ENCODE assay signal across 8 cellular contexts in genomic region chr17:78421534-78422266, GRCh38. TPM values are rescaled to one million over a fixed set of nuclear protein-coding genes. Genes with fewer than 3 reads are reported as not detected.
A peak's percentile ranks its signal among the peaks of the same experiment; 100 is the strongest.
DNase-seq lines count a peak whose midpoint lies in the region; ATAC-seq and TF ChIP-seq lines count a peak whose summit lies in the region.

No MANE protein-coding gene starts in this region.

- peak overlapping the region in 6 of 7 donors; percentile 12 to 79 (median 54) for H3K27ac Mint-ChIP-seq in CD4-positive, alpha-beta memory T cell
- H3K27ac Mint-ChIP-seq in natural killer cell treated with Interleukin-12 subunit alpha and Interleukin-12 subunit beta and Interleukin-15 and Interleukin-18, amount 100 ng/mL, for 72 hours = peak overlapping the region; percentile 23 to 50

- H3K4me1 ChIP-seq in CD4-positive, alpha-beta memory T cell (ENCODE audit: insufficient read depth, low read length) = peaks cover 9% of the 10 kb centered on the region
- peaks cover 12% of the 10 kb centered on the region; the same call in 1 of the 2 replicates for H3K4me1 ChIP-seq in Panc1 (ENCODE audit: control insufficient read depth, insufficient read depth, low read length)

- H3K4me3 ChIP-seq in CD4-positive, alpha-beta memory T cell (ENCODE audit: low read length in 2 of 2) = no peak overlapping the region
- no peak overlapping the region for H3K4me3 ChIP-seq in Panc1 (ENCODE audit: low read depth in 2 of 2, low read length in 2 of 2)

- POLR2A ChIA-PET in CD4-positive, alpha-beta memory T cell (lab: Charles Lee; ENCODE audit: partially characterized antibody) = interaction anchor here (1.0 to 4.1 kb wide), 5 partner anchors 40 to 171 kb away, joined by 3 to 30 read pairs (median 5); partner anchors contain the start of gene SOCS3
- POLR2A ChIA-PET in Panc1 (lab: Charles Lee) = interaction anchor here (0.6 kb wide), 2 partner anchors 20 to 40 kb away, joined by 8 to 10 read pairs; no protein-coding TSS in a partner anchor

- H3K9me3 Mint-ChIP-seq in CD4-positive, alpha-beta memory T cell = no peaks in the 10 kb centered on the region
- no peaks in the 10 kb centered on the region for H3K9me3 Mint-ChIP-seq in activated T-cell treated with anti-CD3 and anti-CD28 coated beads, Interleukin-2, amount 50 U/mL, for 4 hours
- H3K9me3 Mint-ChIP-seq in natural killer cell treated with Interleukin-12 subunit alpha and Interleukin-12 subunit beta and Interleukin-15 and Interleukin-18, amount 100 ng/mL, for 72 hours = no peaks in the 10 kb centered on the region

- H3K27ac ChIP-seq in CD4-positive, alpha-beta memory T cell (ENCODE audit: low read depth, low read length) = no peak overlapping the region
- 0 out of 2 replicates have a peak overlapping the region, but pooled peaks have one; percentile 6 for H3K27ac ChIP-seq in Panc1 (ENCODE audit: low read length)

- no peaks in the 10 kb centered on the region for H3K9me3 ChIP-seq in CD4-positive, alpha-beta memory T cell (ENCODE audit: control insufficient read depth in 1 of 2, low read length in 2 of 2)
- no peaks in the 10 kb centered on the region for H3K9me3 ChIP-seq in Panc1 (ENCODE audit: control insufficient read depth, insufficient read depth, low read depth, low read length)

- BruUV-seq in Panc1 (replicated peaks; lab: Mats Ljungman, UMichigan) = no TSS peak

- peak; percentile 63 to 74 (median 64) for DNase-seq in CD4-positive, alpha-beta memory T cell
- DNase-seq in Panc1 (ENCODE audit: low read depth, low spot score) = peak; percentile 51
- DNase-seq in activated T-cell treated with anti-CD3 and anti-CD28 coated beads, Interleukin-2, amount 50 U/mL, for 4 hours = peak; percentile 72
- peak; percentile 65 for DNase-seq in fibroblast of gingiva (ENCODE audit: low read depth)
- DNase-seq in natural killer cell treated with Interleukin-12 subunit alpha and Interleukin-12 subunit beta and Interleukin-15 and Interleukin-18, amount 100 ng/mL, for 72 hours (ENCODE audit: low spot score) = peak; percentile 87
- peak; percentile 62 for DNase-seq in stimulated activated naive CD4-positive, alpha-beta T cell treated with Interleukin-2 at 50 U/mL for 16 hours (lab: John Stamatoyannopoulos, UW)

- ATAC-seq in HG03108 (IDR thresholded peaks at IDR 0.05; ENCODE audit: unreplicated experiment) = peak; percentile 50
- ATAC-seq in Panc1 = peak; percentile 88
- ATAC-seq in activated T-cell treated with anti-CD3 and anti-CD28 coated beads, Interleukin-2, amount 50 U/mL, for 4 hours = peak; percentile 84 to 85
- peak; percentile 83 to 86 for ATAC-seq in natural killer cell treated with Interleukin-12 subunit alpha and Interleukin-12 subunit beta and Interleukin-15 and Interleukin-18, amount 100 ng/mL, for 72 hours
- no peak for ATAC-seq in HG02973 (IDR thresholded peaks at IDR 0.05; ENCODE audit: unreplicated experiment)

- H3K27me3 ChIP-seq in CD4-positive, alpha-beta memory T cell (ENCODE audit: insufficient read depth, low read length) = no peaks in the 10 kb centered on the region
- H3K27me3 ChIP-seq in Panc1 (ENCODE audit: control insufficient read depth, insufficient read depth, low read length) = no peaks in the 10 kb centered on the region

- CTCF ChIA-PET in CD4-positive, alpha-beta memory T cell (lab: Charles Lee; ENCODE audit: partially characterized antibody) = interaction anchor here (0.9 to 8.7 kb wide), 28 partner anchors 9 to 337 kb away, joined by 3 to 87 read pairs (median 6); partner anchors contain the start of gene SOCS3
- CTCF ChIA-PET in Panc1 (lab: Charles Lee) = interaction anchor here (0.6 to 2.3 kb wide), 12 partner anchors 10 to 295 kb away, joined by 3 to 21 read pairs (median 4); no protein-coding TSS in a partner anchor

- peaks cover 10 to 21% (median 13%) of the 10 kb centered on the region in 4 donors for H3K4me1 Mint-ChIP-seq in CD4-positive, alpha-beta memory T cell
- H3K4me1 Mint-ChIP-seq in activated T-cell treated with anti-CD3 and anti-CD28 coated beads, Interleukin-2, amount 50 U/mL, for 4 hours (ENCODE audit: low read depth) = peaks cover 25% of the 10 kb centered on the region
- peaks cover 26 to 30% of the 10 kb centered on the region in 2 donors for H3K4me1 Mint-ChIP-seq in natural killer cell treated with Interleukin-12 subunit alpha and Interleukin-12 subunit beta and Interleukin-15 and Interleukin-18, amount 100 ng/mL, for 72 hours (ENCODE audit: low read depth in 2 of 2)

- peaks cover 70% of the 10 kb centered on the region for H3K36me3 ChIP-seq in CD4-positive, alpha-beta memory T cell (ENCODE audit: insufficient read depth, low read length)
- no peaks in the 10 kb centered on the region; the same call in none of the 2 replicates for H3K36me3 ChIP-seq in Panc1 (ENCODE audit: control insufficient read depth, insufficient read depth, low read length)

- in situ Hi-C loops in Panc1 (cut with HindIII; ENCODE audit: low pct_unique_long_range_greater_than_20kb, low sequenced_read_pairs) = no loop called here

- H3K36me3 Mint-ChIP-seq in CD4-positive, alpha-beta memory T cell = peaks cover 34 to 61% of the 10 kb centered on the region in 2 donors
- H3K36me3 Mint-ChIP-seq in activated T-cell treated with anti-CD3 and anti-CD28 coated beads, Interleukin-2, amount 50 U/mL, for 4 hours (ENCODE audit: insufficient read depth) = peaks cover 29% of the 10 kb centered on the region
- peaks cover 14% of the 10 kb centered on the region for H3K36me3 Mint-ChIP-seq in natural killer cell treated with Interleukin-12 subunit alpha and Interleukin-12 subunit beta and Interleukin-15 and Interleukin-18, amount 100 ng/mL, for 72 hours

- TF ChIP-seq CTCF in Panc1 (IDR thresholded peaks at IDR 0.05) = peak; percentile 99

- intact Hi-C loops in CD4-positive, alpha-beta memory T cell (cut with micrococcal nuclease) = loop anchor here (1.0 to 5.0 kb wide), 4 partner anchors 39 to 170 kb away; partner anchors contain the start of gene SOCS3
- intact Hi-C loops in Panc1 (cut with micrococcal nuclease; ENCODE audit: unreplicated experiment) = loop anchor here (2.0 to 10.0 kb wide), 3 partner anchors 61 to 169 kb away; partner anchors contain the start of gene SOCS3

- no peaks in the 10 kb centered on the region for H3K27me3 Mint-ChIP-seq in CD4-positive, alpha-beta memory T cell
- H3K27me3 Mint-ChIP-seq in activated T-cell treated with anti-CD3 and anti-CD28 coated beads, Interleukin-2, amount 50 U/mL, for 4 hours (ENCODE audit: low read depth) = no peaks in the 10 kb centered on the region
- no peaks in the 10 kb centered on the region for H3K27me3 Mint-ChIP-seq in natural killer cell treated with Interleukin-12 subunit alpha and Interleukin-12 subunit beta and Interleukin-15 and Interleukin-18, amount 100 ng/mL, for 72 hours

- no peak overlapping the region for H3K4me3 Mint-ChIP-seq in CD4-positive, alpha-beta memory T cell
- H3K4me3 Mint-ChIP-seq in activated T-cell treated with anti-CD3 and anti-CD28 coated beads, Interleukin-2, amount 50 U/mL, for 4 hours = no peak overlapping the region
- H3K4me3 Mint-ChIP-seq in natural killer cell treated with Interleukin-12 subunit alpha and Interleukin-12 subunit beta and Interleukin-15 and Interleukin-18, amount 100 ng/mL, for 72 hours = no peak overlapping the region

RNA-seq across cellular contexts. Expression of gene PGS1, which starts 43.3 kb away (rescaled TPM):
- total RNA-seq in CD4-positive, alpha-beta memory T cell = 10 to 100 TPM; 84.4 to 84.8 TPM
- polyA plus RNA-seq in CD4-positive, alpha-beta memory T cell = 10 to 100 TPM; 33.9 to 36.6 TPM
- 47.5 TPM for total RNA-seq in Panc1 (2021; ENCODE audit: unreplicated experiment)
- 40.3 TPM for polyA plus RNA-seq in Panc1 (2012; ENCODE audit: insufficient read length)
- total RNA-seq in activated T-cell treated with anti-CD3 and anti-CD28 coated beads, Interleukin-2, amount 50 U/mL, for 4 hours = 10 to 100 TPM; 47.4 to 51.7 (median 47.5) TPM
- 100 to 1,000 TPM in 1 of 2 donors, 10 to 100 TPM in 1; 83.0 to 139 TPM for total RNA-seq in natural killer cell treated with Interleukin-12 subunit alpha and Interleukin-12 subunit beta and Interleukin-15 and Interleukin-18, amount 100 ng/mL, for 72 hours
